ENCODE assay signal across 20 cellular contexts in genomic region chr6:137492771-137493217, GRCh38. TPM values are rescaled to one million over a fixed set of nuclear protein-coding genes. Genes with fewer than 3 reads are reported as not detected.
DNase-seq lines count a peak whose midpoint lies in the region; ATAC-seq and TF ChIP-seq lines count a peak whose summit lies in the region.
"Had no signal": no experiment of that assay in that cellular context is flagged by ENCODE, and none has a peak within 500 bp of the region (broad histone marks: within the 10 kb centered on the region; RNA-seq: fewer than 3 reads in every experiment).

No MANE protein-coding gene starts in this region.

- POLR2A ChIA-PET in activated CD4-positive, alpha-beta T cell treated with anti-CD3 and anti-CD28 coated beads, Interleukin-2, amount 10 ng/mL, durations not matched to agents 7 days and 5 days (lab: Charles Lee), result no interaction called here
- POLR2A ChIA-PET in activated B cell treated with CpG ODN at 0.5 μM for 24 hours (lab: Charles Lee), result no interaction called here

- H3K4me1 Mint-ChIP-seq in activated CD4-positive, alpha-beta T cell treated with anti-CD3 and anti-CD28 coated beads, Interleukin-2, amount 10 ng/mL, durations not matched to agents 7 days and 5 days, result peaks cover 70% of the 10 kb centered on the region
- H3K4me1 Mint-ChIP-seq in activated B cell treated with CpG ODN at 0.5 μM for 24 hours, result peaks cover 68% of the 10 kb centered on the region
- H3K4me1 Mint-ChIP-seq in stimulated activated effector memory CD8-positive, alpha-beta T cell treated with anti-CD3 and anti-CD28 coated beads, Interleukin-12 subunit alpha, Interleukin-12 subunit beta, amount 100 ng/mL, for 72 hours, result peaks cover 62% of the 10 kb centered on the region

- peaks cover 55 to 100% (median 100%) of the 10 kb centered on the region in 45 donors for H3K27me3 ChIP-seq in dorsolateral prefrontal cortex

- H3K27ac Mint-ChIP-seq in activated CD4-positive, alpha-beta T cell treated with anti-CD3 and anti-CD28 coated beads, Interleukin-2, amount 10 ng/mL, durations not matched to agents 7 days and 5 days, result peak overlapping the region; percentile 46
- H3K27ac Mint-ChIP-seq in activated B cell treated with CpG ODN at 0.5 μM for 24 hours, result peak overlapping the region; percentile 5
- H3K27ac Mint-ChIP-seq in stimulated activated effector memory CD8-positive, alpha-beta T cell treated with anti-CD3 and anti-CD28 coated beads, Interleukin-12 subunit alpha, Interleukin-12 subunit beta, amount 100 ng/mL, for 72 hours, result peak overlapping the region; percentile 34
- H3K27ac Mint-ChIP-seq: HFFc6 had no signal

- intact Hi-C loops in activated B cell treated with CpG ODN at 0.5 μM for 24 hours (cut with micrococcal nuclease), result loop anchor here (5.0 kb wide), 1 partner anchor 570 kb away; the partner anchor contains the start of gene SLC35D3
- intact Hi-C loops in dorsolateral prefrontal cortex (cut with DNase I), result no loop called here

- peaks cover 17% of the 10 kb centered on the region for H3K36me3 Mint-ChIP-seq in activated CD4-positive, alpha-beta T cell treated with anti-CD3 and anti-CD28 coated beads, Interleukin-2, amount 10 ng/mL, durations not matched to agents 7 days and 5 days (ENCODE audit: low read depth)
- H3K36me3 Mint-ChIP-seq in activated B cell treated with CpG ODN at 0.5 μM for 24 hours (ENCODE audit: low read depth), result no peaks in the 10 kb centered on the region
- peaks cover 7% of the 10 kb centered on the region for H3K36me3 Mint-ChIP-seq in stimulated activated effector memory CD8-positive, alpha-beta T cell treated with anti-CD3 and anti-CD28 coated beads, Interleukin-12 subunit alpha, Interleukin-12 subunit beta, amount 100 ng/mL, for 72 hours

- ATAC-seq in activated B cell treated with CpG ODN at 0.5 μM for 24 hours (ENCODE audit: low read depth) (no peak), GM18511 (IDR thresholded peaks at IDR 0.05; ENCODE audit: unreplicated experiment) (no peak), HG03196 (IDR thresholded peaks at IDR 0.05; ENCODE audit: unreplicated experiment) (no peak)
- ATAC-seq in stimulated activated effector memory CD8-positive, alpha-beta T cell treated with anti-CD3 and anti-CD28 coated beads, Interleukin-12 subunit alpha, Interleukin-12 subunit beta, amount 100 ng/mL, for 72 hours, result no peak
- ATAC-seq: heart left ventricle had no signal

- no peak overlapping the region for H3K27ac ChIP-seq in dorsolateral prefrontal cortex
- H3K27ac ChIP-seq: epithelial cell of prostate, heart left ventricle, spleen, tibial artery had no signal

- DNase-seq in activated CD4-positive, alpha-beta T cell treated with anti-CD3 and anti-CD28 coated beads, Interleukin-2, amount 10 ng/mL, durations not matched to agents 7 days and 5 days, result no peak
- no peak for DNase-seq in activated CD4-positive, alpha-beta T cell treated with anti-CD3 and anti-CD28 coated beads, Interleukin-2, amount 50 U/mL, for 1 hour
- DNase-seq in activated B cell treated with CpG ODN at 0.5 μM for 24 hours, result no peak
- no peak for DNase-seq in stimulated activated effector memory CD8-positive, alpha-beta T cell treated with anti-CD3 and anti-CD28 coated beads, Interleukin-12 subunit alpha, Interleukin-12 subunit beta, amount 100 ng/mL, for 72 hours (ENCODE audit: low spot score in 2 of 2)
- no peak for DNase-seq in dorsolateral prefrontal cortex
- DNase-seq: ACHN; activated CD4-positive, alpha-beta T cell treated with anti-CD3 and anti-CD28 coated beads for 1 hour; central memory CD4-positive, alpha-beta T cell; heart left ventricle; HFFc6; IMR-90; NCI-H1417 treated with DMSO at 0.1 percent for 48 hours; tibial artery had no signal

- H3K4me3 ChIP-seq in iPS-11a (ENCODE audit: low read depth, low read length) (peak overlapping the region; percentile 18), dorsolateral prefrontal cortex (peak overlapping the region in 20 of 59 donors; percentile 7 to 49 (median 32))
- H3K4me3 ChIP-seq: lung had no signal

- TF ChIP-seq CTCF in activated B cell treated with CpG ODN at 0.5 μM for 24 hours (IDR thresholded peaks at IDR 0.05) (no peak), dorsolateral prefrontal cortex (IDR thresholded peaks at IDR 0.05 in 54 of 56, conservative IDR thresholded peaks at IDR 0.05 in 2 of 56; ENCODE audit: low read depth in 1 of 56, partially characterized antibody in 56 of 56) (no peak)

- CTCF ChIA-PET in activated CD4-positive, alpha-beta T cell treated with anti-CD3 and anti-CD28 coated beads, Interleukin-2, amount 10 ng/mL, durations not matched to agents 7 days and 5 days (lab: Charles Lee), result no interaction called here
- CTCF ChIA-PET in activated B cell treated with CpG ODN at 0.5 μM for 24 hours (lab: Charles Lee), result no interaction called here

- peaks cover 92% of the 10 kb centered on the region for H3K27me3 Mint-ChIP-seq in activated CD4-positive, alpha-beta T cell treated with anti-CD3 and anti-CD28 coated beads, Interleukin-2, amount 10 ng/mL, durations not matched to agents 7 days and 5 days
- peaks cover 81% of the 10 kb centered on the region for H3K27me3 Mint-ChIP-seq in activated B cell treated with CpG ODN at 0.5 μM for 24 hours

- peak overlapping the region; percentile 48 for H3K4me3 Mint-ChIP-seq in activated CD4-positive, alpha-beta T cell treated with anti-CD3 and anti-CD28 coated beads, Interleukin-2, amount 10 ng/mL, durations not matched to agents 7 days and 5 days
- peak overlapping the region; percentile 44 for H3K4me3 Mint-ChIP-seq in activated B cell treated with CpG ODN at 0.5 μM for 24 hours
- peak overlapping the region; percentile 77 for H3K4me3 Mint-ChIP-seq in stimulated activated effector memory CD8-positive, alpha-beta T cell treated with anti-CD3 and anti-CD28 coated beads, Interleukin-12 subunit alpha, Interleukin-12 subunit beta, amount 100 ng/mL, for 72 hours
- H3K4me3 Mint-ChIP-seq: HFFc6 had no signal

- H3K9me3 Mint-ChIP-seq in activated CD4-positive, alpha-beta T cell treated with anti-CD3 and anti-CD28 coated beads, Interleukin-2, amount 10 ng/mL, durations not matched to agents 7 days and 5 days, result peaks cover 4% of the 10 kb centered on the region
- H3K9me3 Mint-ChIP-seq in activated B cell treated with CpG ODN at 0.5 μM for 24 hours, result no peaks in the 10 kb centered on the region
- H3K9me3 Mint-ChIP-seq in stimulated activated effector memory CD8-positive, alpha-beta T cell treated with anti-CD3 and anti-CD28 coated beads, Interleukin-12 subunit alpha, Interleukin-12 subunit beta, amount 100 ng/mL, for 72 hours, result no peaks in the 10 kb centered on the region

RNA-seq across cellular contexts. Expression of gene OLIG3, which starts 1.4 kb away (rescaled TPM):
- not detected for total RNA-seq in activated CD4-positive, alpha-beta T cell treated with anti-CD3 and anti-CD28 coated beads, Interleukin-2, amount 10 ng/mL, durations not matched to agents 7 days and 5 days
- not detected in 2 replicates for total RNA-seq in activated B cell treated with CpG ODN at 0.5 μM for 24 hours
- total RNA-seq in dorsolateral prefrontal cortex, result not detected
- total RNA-seq: heart left ventricle, HFFc6, IMR-90, lung, omental fat pad, spleen had no signal
